ENCODE assay signal across 14 cellular contexts in the genomic region with DNA sequence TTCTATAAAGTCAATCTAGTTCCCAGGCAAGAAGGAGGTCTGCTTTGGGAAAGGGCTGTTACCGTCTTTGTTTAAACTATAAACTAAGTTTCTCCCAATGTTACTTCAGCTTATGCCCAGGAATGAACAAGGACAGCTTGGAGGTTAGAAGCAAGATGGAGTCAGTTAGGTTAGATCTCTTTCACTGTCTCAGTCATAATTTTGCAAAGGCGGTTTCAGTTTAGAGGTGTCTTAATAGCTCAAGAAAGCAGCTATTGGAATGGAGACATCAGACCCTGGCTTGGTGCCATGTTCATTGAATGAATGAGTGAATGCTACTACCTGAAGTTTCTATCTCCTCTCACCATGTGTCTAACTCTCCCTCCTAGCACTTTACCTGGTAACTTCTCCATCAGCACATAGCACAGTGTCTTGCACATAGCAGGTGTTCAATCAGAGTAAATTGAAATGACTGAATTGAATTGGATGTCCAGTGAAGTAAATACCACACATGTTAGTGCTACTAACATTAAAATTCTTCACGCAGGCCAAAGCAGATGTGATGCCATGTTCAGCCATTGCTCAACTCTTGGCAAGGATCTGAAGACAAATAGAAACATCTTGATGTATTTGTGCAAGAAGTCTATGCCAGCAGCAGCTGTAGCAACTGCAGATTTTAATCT. TPM values are rescaled to one million over a fixed set of nuclear protein-coding genes. Genes with fewer than 3 reads are reported as not detected.
DNase-seq lines count a peak whose midpoint lies in the region; ATAC-seq, FAIRE-seq and TF ChIP-seq lines count a peak whose summit lies in the region.
"Had no signal": no experiment of that assay in that cellular context is flagged by ENCODE, and none has a peak within 500 bp of the region (broad histone marks: within the 10 kb centered on the region; RNA-seq: fewer than 3 reads in every experiment).

No MANE protein-coding gene starts in this region.

- H2AFZ ChIP-seq in GM12878 (ENCODE audit: control insufficient read depth, low read depth, low read length) (no peak overlapping the region), H9 (ENCODE audit: low read length) (no peak overlapping the region)

- WGBS in GM12878 (ENCODE audit: insufficient coverage, insufficient replicate concordance, low lambda C conversion rate, missing lambda C conversion rate): 38% methylated on average over 3 of the region's 3 CpGs
- WGBS in H9 (ENCODE audit: extremely low coverage, insufficient read length, low lambda C conversion rate): no CpG with 5 or more reads among the region's 3 CpGs

- H2BK12ac ChIP-seq in H9 (ENCODE audit: insufficient read length, low read depth, low read length): no peak overlapping the region

- no peak overlapping the region for H2BK5ac ChIP-seq in H9 (ENCODE audit: insufficient read length, low read length)

- TF ChIP-seq EP300 in GM12878 (IDR thresholded peaks at IDR 0.05; ENCODE audit: borderline replicate concordance in 1 of 2, control insufficient read depth in 1 of 2, low read depth in 2 of 2, low read length in 2 of 2): no peak

- H3K23me2 ChIP-seq in H9 (ENCODE audit: insufficient read length, low read depth, low read length, poor library complexity, severe bottlenecking): no peaks in the 10 kb centered on the region

- no peaks in the 10 kb centered on the region for H3K4me1 ChIP-seq in GM12878 (ENCODE audit: control insufficient read depth, insufficient read depth, low read length)
- H3K4me1 ChIP-seq in H9 (ENCODE audit: insufficient read depth, low read length): no peaks in the 10 kb centered on the region

- H3K4me3 Mint-ChIP-seq in H9: no peak overlapping the region

- no peak overlapping the region for H3K27ac ChIP-seq in GM12878 (ENCODE audit: control insufficient read depth, insufficient read depth)
- no peak overlapping the region for H3K27ac ChIP-seq in H9 (ENCODE audit: insufficient read length, low read depth, low read length)

- no peak overlapping the region for H3K14ac ChIP-seq in H9 (ENCODE audit: insufficient read depth, low read length)

- H3K4me2 ChIP-seq in GM12878 (ENCODE audit: control insufficient read depth, insufficient read depth) (no peak overlapping the region), H9 (ENCODE audit: insufficient read depth, insufficient read length, low read length) (no peak overlapping the region)

- H3T11ph ChIP-seq in H9 (ENCODE audit: low read length): no peak overlapping the region

- H3K4me3 ChIP-seq in GM12878: no peak overlapping the region
- H3K4me3 ChIP-seq: skin epidermis had no signal

- H3K27ac Mint-ChIP-seq in H9: no peak overlapping the region

- SMC1A ChIA-PET in GM12878 (lab: Charles Lee; ENCODE audit: uncharacterized antibody, unreplicated experiment): interaction anchor here (1.4 to 6.6 kb wide), 6 partner anchors 9 to 156 kb away, joined by 4 to 120 read pairs (median 21); no protein-coding TSS in a partner anchor

- no peak for TF ChIP-seq RAD21 in GM12878 (IDR thresholded peaks at IDR 0.05; ENCODE audit: insufficient read depth, low read depth, low read length)

- H3K9ac ChIP-seq in GM12878 (ENCODE audit: control insufficient read depth, insufficient read depth, low read length) (no peak overlapping the region), H9 (ENCODE audit: extremely low read depth, insufficient read length, low read length) (no peak overlapping the region)

- no peak overlapping the region for H3K18ac ChIP-seq in H9 (ENCODE audit: insufficient read length, low read depth, low read length)

- H3K27me3 ChIP-seq in GM12878 (replicated peaks in 1 of 2; ENCODE audit: control insufficient read depth in 2 of 2, insufficient read depth in 2 of 2, low read length in 1 of 2): no peaks in the 10 kb centered on the region
- H3K27me3 ChIP-seq in H9 (ENCODE audit: insufficient read depth, low read length): peaks cover 27% of the 10 kb centered on the region; the same call in 1 of the 2 replicates

- ATAC-seq in GM12878 (no peak), HG03196 (IDR thresholded peaks at IDR 0.05; ENCODE audit: unreplicated experiment) (no peak)

- POLR2A ChIA-PET in GM12878 (lab: Charles Lee): no interaction called here

- peaks cover 0 to 3% of the 10 kb centered on the region in 2 experiments; a peak in 1 of 5 replicates for H3K9me3 Mint-ChIP-seq in H9

- intact Hi-C loops in GM12878 (cut with micrococcal nuclease; ENCODE audit: unreplicated experiment): no loop called here

- H2BK20ac ChIP-seq in H9 (ENCODE audit: low read depth, low read length, poor library complexity, severe bottlenecking): no peak overlapping the region

- no peak overlapping the region for H4K91ac ChIP-seq in H9 (ENCODE audit: insufficient read length, low read depth, low read length)

- no peaks in the 10 kb centered on the region for H3K36me3 Mint-ChIP-seq in H9 (ENCODE audit: insufficient read depth in 1 of 3, low read depth in 3 of 3)

- in situ Hi-C loops in GM12878 (cut with MboI): no loop called here

- no peak overlapping the region for H3K56ac ChIP-seq in H9 (ENCODE audit: insufficient read length, low read depth, low read length)

- H3K79me2 ChIP-seq in GM12878 (ENCODE audit: control insufficient read depth, insufficient read depth, low read length) (no peaks in the 10 kb centered on the region), H9 (ENCODE audit: insufficient read depth, low read length) (no peaks in the 10 kb centered on the region)

- H2AK5ac ChIP-seq in H9 (ENCODE audit: insufficient read length, low read length): no peak overlapping the region

- no peaks in the 10 kb centered on the region for H3K36me3 ChIP-seq in GM12878 (ENCODE audit: control insufficient read depth in 2 of 2, insufficient read depth in 2 of 2, low read length in 1 of 2)

- RAD21 ChIA-PET in GM12878 (lab: Charles Lee; ENCODE audit: unreplicated experiment): interaction anchor here (0.5 to 4.9 kb wide), 3 partner anchors 11 to 307 kb away, joined by 3 to 101 read pairs (median 3); no protein-coding TSS in a partner anchor

- peaks cover 100% of the 10 kb centered on the region for H3K27me3 Mint-ChIP-seq in H9 (ENCODE audit: low read depth)

- CTCF ChIA-PET in GM12878 (lab: Yijun Ruan, JAX): interaction anchor here (0.6 to 12.6 kb wide), 7 partner anchors 13 to 605 kb away, joined by 3 to 282 read pairs (median 4); no protein-coding TSS in a partner anchor

- H3K4me1 Mint-ChIP-seq in H9: peaks cover 14% of the 10 kb centered on the region in 2 experiments

- TF ChIP-seq CTCF in GM12878 (IDR thresholded peaks at IDR 0.05 in 2 of 3, conservative IDR thresholded peaks at IDR 0.05 in 1 of 3; ENCODE audit: control insufficient read depth in 2 of 3, extremely low read depth in 1 of 3, insufficient read depth in 1 of 3, low read depth in 3 of 3, low read length in 3 of 3): no peak
- no peak for TF ChIP-seq CTCF in H9 (conservative IDR thresholded peaks at IDR 0.05)

- H3K9me3 ChIP-seq in GM12878 (replicated peaks; ENCODE audit: control insufficient read depth, insufficient read depth, low read length) (no peaks in the 10 kb centered on the region), H9 (ENCODE audit: control insufficient read depth, low read depth, low read length) (no peaks in the 10 kb centered on the region)

- H4K20me1 ChIP-seq in GM12878 (ENCODE audit: control insufficient read depth, insufficient read depth) (no peaks in the 10 kb centered on the region), H9 (ENCODE audit: control insufficient read depth, insufficient read depth, insufficient read length) (no peaks in the 10 kb centered on the region)

- no peak overlapping the region for H2BK120ac ChIP-seq in H9 (ENCODE audit: low read depth, low read length, poor library complexity, severe bottlenecking)

- DNase-seq in AG08395 (ENCODE audit: low spot score) (peak; percentile 77), HCEC 1CT (peak; percentile 87), GM12878 (ENCODE audit: low read depth, low spot score) (no peak), myocyte (ENCODE audit: low read depth) (peak; percentile 49), NCI-H524 (lab: John Stamatoyannopoulos, UW) (no peak), H9 (no peak), NCI-H748 treated with DMSO at 0.1 percent for 48 hours (lab: John Stamatoyannopoulos, UW) (no peak)
- DNase-seq: activated CD4-positive, CD25-positive, alpha-beta regulatory T cell; activated effector memory CD4-positive, alpha-beta T cell treated with anti-CD3 and anti-CD28 coated beads, Interleukin-2, amount 50 U/mL, for 16 hours; NCI-H2081 treated with DMSO at 0.1 percent for 48 hours; stimulated activated CD8-positive, alpha-beta memory T cell treated with anti-CD3 and anti-CD28 coated beads, Interleukin-4, amount 100 ng/mL, for 48 hours had no signal

- no peak overlapping the region for H4K5ac ChIP-seq in H9 (ENCODE audit: insufficient read length, low read depth, low read length)

- no peak overlapping the region for H3K23ac ChIP-seq in H9 (ENCODE audit: insufficient read length, low read depth, low read length)

- H3K79me1 ChIP-seq in H9 (ENCODE audit: insufficient read depth, low read depth, low read length, poor library complexity, severe bottlenecking): no peaks in the 10 kb centered on the region

- TF ChIP-seq POLR2A in GM12878 (IDR thresholded peaks at IDR 0.05; ENCODE audit: low read depth, low read length): no peak

- H2BK15ac ChIP-seq in H9 (ENCODE audit: low read depth, low read length): no peak overlapping the region

- BruUV-seq in GM12878 (replicated peaks; lab: Mats Ljungman, UMichigan): no TSS peak

- FAIRE-seq in GM12878 (lab: Jason Lieb, UNC): no peak
- FAIRE-seq: colon had no signal

- no peak overlapping the region for H4K8ac ChIP-seq in H9 (replicated peaks; ENCODE audit: insufficient read length, low read depth, low read length)

- no peak overlapping the region for H3K4ac ChIP-seq in H9 (ENCODE audit: low read depth, low read length)

RNA-seq across cellular contexts. Expression of a gene that starts 28.2 kb away (rescaled TPM):
- not detected in 2 replicates for total RNA-seq in GM12878 (2013; cell fraction: nucleolus; rRNA removed)
- total RNA-seq in GM12878 (2014; rRNA removed) (0.11 TPM in 1 of 2 replicates, not detected in the other), GM12878 (2014; rRNA removed; fragmentation: Illumina TruSeq; extraction: Trizol) (not detected in 2 replicates), GM12878 (2021) (0.23 TPM in 1 of 2 replicates, not detected in the other), myocyte (0.75 TPM in 1 of 2 replicates, not detected in the other), H9 (2021) (not detected in 2 replicates)
- not detected for polyA plus RNA-seq in GM12878 (2011; ENCODE audit: low read depth)
- polyA plus RNA-seq in GM12878 (2011; rRNA removed) (not detected in 2 replicates), GM12878 (2014; fragmentation: Illumina TruSeq; extraction: Trizol) (not detected in 2 replicates), GM12878 (2014; fragmentation: Nextera tagmentation; extraction: Ambion mirVana) (not detected), GM12878 (2014; rRNA removed) (0.13 TPM in 1 of 2 replicates, not detected in the other), GM12878 (2016; fragmentation: Nextera tagmentation; extraction: Ambion mirVana) (not detected)
- 0.12 and 0.15 TPM in 2 replicates for polyA plus RNA-seq in GM12878 (2011; cell fraction: cytosol; rRNA removed)
- 0.51 and 0.82 TPM in 2 replicates for polyA plus RNA-seq in GM12878 (2011; cell fraction: nucleus; rRNA removed)
- polyA plus RNA-seq in GM12878 (2012): not detected in 2 replicates
- polyA minus RNA-seq in GM12878 (2011; rRNA and poly(A)+ RNA removed): not detected in 2 replicates
- not detected in 2 replicates for polyA minus RNA-seq in GM12878 (2011; cell fraction: cytosol; rRNA and poly(A)+ RNA removed)
- 0.24 and 0.77 TPM in 2 replicates for polyA minus RNA-seq in GM12878 (2011; cell fraction: nucleus; rRNA and poly(A)+ RNA removed)
- polyA plus RNA-seq in myocyte (2012): 2.9 TPM

Comparison
In these comparisons a context has a peak if more than half of its experiments do, and no peak if none do; other contexts are left out.
1. DNase-seq: peak in AG08395 (single experiment), HCEC 1CT (single experiment) and myocyte (single experiment); none in GM12878 (single experiment), NCI-H524 (0 of 2), H9 (single experiment) and NCI-H748 treated with DMSO at 0.1 percent for 48 hours (single experiment).